ENCODE assay signal across 10 cellular contexts in genomic region chr15:78001656-78002055, GRCh38.
"Had no signal": no experiment of that assay in that cellular context is flagged by ENCODE, and none has a peak within 500 bp of the region (broad histone marks: within the 10 kb centered on the region; RNA-seq: fewer than 3 reads in every experiment).

No MANE protein-coding gene starts in this region.

- H3K27me3 Mint-ChIP-seq: activated naive CD8-positive, alpha-beta T cell had no signal

- H3K4me3 Mint-ChIP-seq: activated naive CD8-positive, alpha-beta T cell had no signal

- ATAC-seq: esophagus mucosa, right cardiac atrium, upper lobe of right lung had no signal

- DNase-seq: activated CD4-positive, alpha-beta T cell treated with anti-CD3 and anti-CD28 coated beads for 1 hour; activated CD8-positive, alpha-beta memory T cell treated with anti-CD3 and anti-CD28 coated beads for 24 hours; activated T-cell treated with anti-CD3 and anti-CD28 coated beads, Interleukin-2, amount 50 U/mL, for 1 hour; midbrain; right cardiac atrium; stimulated activated naive CD4-positive, alpha-beta T cell; testis had no signal
